In genomic region chr17:39738568-39738901, GRCh38 we compare ENCODE assay signal across 8 cellular contexts. TPM values are rescaled to one million over a fixed set of nuclear protein-coding genes. Genes with fewer than 3 reads are reported as not detected.
DNase-seq lines count a peak whose midpoint lies in the region; ATAC-seq lines count a peak whose summit lies in the region.

No MANE protein-coding gene starts in this region.

- POLR2A ChIA-PET in naive thymus-derived CD8-positive, alpha-beta T cell (lab: Charles Lee) = interaction anchor here (0.6 kb wide), 1 partner anchor 216 kb away, joined by 3 read pairs; no protein-coding TSS in a partner anchor

- no peak overlapping the region for H3K27ac ChIP-seq in ectodermal cell (ENCODE audit: insufficient read depth, low read depth, low read length, poor library complexity, severe bottlenecking)

- H3K9me3 Mint-ChIP-seq in naive thymus-derived CD8-positive, alpha-beta T cell = no peaks in the 10 kb centered on the region

- H3K4me3 Mint-ChIP-seq in naive thymus-derived CD8-positive, alpha-beta T cell = peak overlapping the region; percentile 63 to 95 (median 81)

- ATAC-seq in naive thymus-derived CD8-positive, alpha-beta T cell = peak; percentile 98 to 100
- ATAC-seq in HG03565 (IDR thresholded peaks at IDR 0.05; ENCODE audit: unreplicated experiment) (no peak), GM19395 (IDR thresholded peaks at IDR 0.05; ENCODE audit: unreplicated experiment) (no peak)

- peak; percentile 49 to 79 (median 79) for DNase-seq in NCI-H1417 (lab: John Stamatoyannopoulos, UW)
- DNase-seq in NCI-H1417 treated with DMSO at 0.1 percent for 48 hours (lab: John Stamatoyannopoulos, UW) = no peak
- peak; percentile 26 for DNase-seq in activated CD4-positive, alpha-beta T cell treated with anti-CD3 and anti-CD28 coated beads for 1 hour
- peak in 9 of 10 donors; percentile 37 to 73 (median 68) for DNase-seq in naive thymus-derived CD8-positive, alpha-beta T cell
- no peak for DNase-seq in SIG-M5 (lab: John Stamatoyannopoulos, UW)

- H3K27ac Mint-ChIP-seq in naive thymus-derived CD8-positive, alpha-beta T cell = peak overlapping the region in 7 of 10 donors; percentile 56 to 89 (median 76)

- WGBS in ectodermal cell, 2 experiments = 0% methylated on average over 13 of the region's 13 CpGs

- H3K4me1 Mint-ChIP-seq in naive thymus-derived CD8-positive, alpha-beta T cell = peaks cover 7 to 30% (median 19%) of the 10 kb centered on the region in 4 donors

- peaks cover 26% of the 10 kb centered on the region for H3K4me1 ChIP-seq in ectodermal cell (ENCODE audit: control insufficient read depth, insufficient read depth, low read length)

- H3K4me3 ChIP-seq in ectodermal cell (ENCODE audit: insufficient read depth, low read depth, low read length) = peak overlapping the region; percentile 46

- no peaks in the 10 kb centered on the region for H3K36me3 ChIP-seq in ectodermal cell (ENCODE audit: control insufficient read depth, insufficient read depth, low read length)

- H3K27me3 ChIP-seq in ectodermal cell (ENCODE audit: control insufficient read depth, insufficient read depth, low read length, poor library complexity, severe bottlenecking) = peaks cover 48% of the 10 kb centered on the region

- peaks cover 2 to 28% (median 11%) of the 10 kb centered on the region in 5 donors for H3K27me3 Mint-ChIP-seq in naive thymus-derived CD8-positive, alpha-beta T cell

- peaks cover 0 to 2% (median 0%) of the 10 kb centered on the region in 3 donors for H3K36me3 Mint-ChIP-seq in naive thymus-derived CD8-positive, alpha-beta T cell

- H3K9me3 ChIP-seq in ectodermal cell (ENCODE audit: control insufficient read depth, low read length) = no peaks in the 10 kb centered on the region

RNA-seq across cellular contexts. Expression of gene GRB7, which starts 0.8 kb away (rescaled TPM):
- 4.0 TPM for polyA plus RNA-seq in ectodermal cell (2013, experiment 1 of 4)
- polyA plus RNA-seq in ectodermal cell (2013, experiment 2 of 4) = 2.9 TPM
- polyA plus RNA-seq in ectodermal cell (2013, experiment 3 of 4) = 2.5 TPM
- 2.6 TPM for polyA plus RNA-seq in ectodermal cell (2013, experiment 4 of 4)
- total RNA-seq in naive thymus-derived CD8-positive, alpha-beta T cell = not detected
- polyA plus RNA-seq in naive thymus-derived CD8-positive, alpha-beta T cell = not detected

RNA-seq across cellular contexts. Expression of gene MIEN1, which starts 8.2 kb away (rescaled TPM):
- 45.5 TPM for polyA plus RNA-seq in ectodermal cell (2013, experiment 1 of 4)
- polyA plus RNA-seq in ectodermal cell (2013, experiment 2 of 4) = 45.0 TPM
- 45.8 TPM for polyA plus RNA-seq in ectodermal cell (2013, experiment 3 of 4)
- polyA plus RNA-seq in ectodermal cell (2013, experiment 4 of 4) = 50.9 TPM
- total RNA-seq in naive thymus-derived CD8-positive, alpha-beta T cell = 10 to 100 TPM; 28.9 to 33.2 TPM
- polyA plus RNA-seq in naive thymus-derived CD8-positive, alpha-beta T cell = 10 to 100 TPM; 75.6 to 81.6 (median 76.7) TPM

RNA-seq across cellular contexts. Expression of gene ERBB2, which starts 38.7 kb away (rescaled TPM):
- polyA plus RNA-seq in ectodermal cell (2013, experiment 1 of 4) = 92.9 TPM
- 108 TPM for polyA plus RNA-seq in ectodermal cell (2013, experiment 2 of 4)
- polyA plus RNA-seq in ectodermal cell (2013, experiment 3 of 4) = 76.4 TPM
- 82.8 TPM for polyA plus RNA-seq in ectodermal cell (2013, experiment 4 of 4)
- 1 to 10 TPM; 5.6 to 8.7 TPM for total RNA-seq in naive thymus-derived CD8-positive, alpha-beta T cell
- polyA plus RNA-seq in naive thymus-derived CD8-positive, alpha-beta T cell = 1 to 10 TPM in 2 of 3 donors, under 1 TPM in 1; 0.85 to 2.4 (median 1.5) TPM

RNA-seq across cellular contexts. Expression of gene PGAP3, which starts 50.7 kb away (rescaled TPM):
- polyA plus RNA-seq in ectodermal cell (2013, experiment 1 of 4) = 20.3 TPM
- 17.9 TPM for polyA plus RNA-seq in ectodermal cell (2013, experiment 2 of 4)
- 13.2 TPM for polyA plus RNA-seq in ectodermal cell (2013, experiment 3 of 4)
- polyA plus RNA-seq in ectodermal cell (2013, experiment 4 of 4) = 16.9 TPM
- total RNA-seq in naive thymus-derived CD8-positive, alpha-beta T cell = 10 to 100 TPM; 30.1 to 33.5 TPM
- 10 to 100 TPM; 14.2 to 17.7 (median 15.5) TPM for polyA plus RNA-seq in naive thymus-derived CD8-positive, alpha-beta T cell

Comparison
In these comparisons a context has a peak if more than half of its experiments do, and no peak if none do; other contexts are left out.
1. DNase-seq: peak in NCI-H1417 (3 of 3), activated CD4-positive, alpha-beta T cell treated with anti-CD3 and anti-CD28 coated beads for 1 hour (single experiment) and naive thymus-derived CD8-positive, alpha-beta T cell (9 of 10); none in NCI-H1417 treated with DMSO at 0.1 percent for 48 hours (single experiment) and SIG-M5 (single experiment).
2. ATAC-seq: peak in naive thymus-derived CD8-positive, alpha-beta T cell (2 of 2); none in HG03565 (single experiment) and GM19395 (single experiment).